In genomic region chr16:15924996-15925395, GRCh38 we compare ENCODE assay signal across 1 cellular context.
A peak's percentile ranks its signal among the peaks of the same experiment; 100 is the strongest.
TF ChIP-seq lines count a peak whose summit lies in the region.

No MANE protein-coding gene starts in this region.

TF ChIP-seq in HepG2, 621 proteins besides CTCF, POLR2A, EP300 and RAD21:
- TF ChIP-seq, protein P1, sequence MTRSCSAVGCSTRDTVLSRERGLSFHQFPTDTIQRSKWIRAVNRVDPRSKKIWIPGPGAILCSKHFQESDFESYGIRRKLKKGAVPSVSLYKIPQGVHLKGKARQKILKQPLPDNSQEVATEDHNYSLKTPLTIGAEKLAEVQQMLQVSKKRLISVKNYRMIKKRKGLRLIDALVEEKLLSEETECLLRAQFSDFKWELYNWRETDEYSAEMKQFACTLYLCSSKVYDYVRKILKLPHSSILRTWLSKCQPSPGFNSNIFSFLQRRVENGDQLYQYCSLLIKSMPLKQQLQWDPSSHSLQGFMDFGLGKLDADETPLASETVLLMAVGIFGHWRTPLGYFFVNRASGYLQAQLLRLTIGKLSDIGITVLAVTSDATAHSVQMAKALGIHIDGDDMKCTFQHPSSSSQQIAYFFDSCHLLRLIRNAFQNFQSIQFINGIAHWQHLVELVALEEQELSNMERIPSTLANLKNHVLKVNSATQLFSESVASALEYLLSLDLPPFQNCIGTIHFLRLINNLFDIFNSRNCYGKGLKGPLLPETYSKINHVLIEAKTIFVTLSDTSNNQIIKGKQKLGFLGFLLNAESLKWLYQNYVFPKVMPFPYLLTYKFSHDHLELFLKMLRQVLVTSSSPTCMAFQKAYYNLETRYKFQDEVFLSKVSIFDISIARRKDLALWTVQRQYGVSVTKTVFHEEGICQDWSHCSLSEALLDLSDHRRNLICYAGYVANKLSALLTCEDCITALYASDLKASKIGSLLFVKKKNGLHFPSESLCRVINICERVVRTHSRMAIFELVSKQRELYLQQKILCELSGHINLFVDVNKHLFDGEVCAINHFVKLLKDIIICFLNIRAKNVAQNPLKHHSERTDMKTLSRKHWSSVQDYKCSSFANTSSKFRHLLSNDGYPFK (CRISPR knock-in tag; IDR thresholded peaks at IDR 0.05; ENCODE audit: borderline replicate concordance), result 0 out of 2 replicates have a peak, but pooled peaks have one; percentile 10
- TF ChIP-seq KAT2B (IDR thresholded peaks at IDR 0.05; ENCODE audit: borderline replicate concordance, low read depth, low read length) (no peak), SKIL (CRISPR knock-in tag; IDR thresholded peaks at IDR 0.05; ENCODE audit: borderline replicate concordance) (no peak), SP140L (CRISPR knock-in tag; IDR thresholded peaks at IDR 0.05; ENCODE audit: borderline replicate concordance) (no peak), PITX1 (CRISPR knock-in tag; IDR thresholded peaks at IDR 0.05) (0 out of 2 replicates have a peak, but pooled peaks have one; percentile 7)
